Comparison of ENCODE assay signal across 1 cellular context in genomic region chr4:32661229-32661628, GRCh38.
TF ChIP-seq lines count a peak whose summit lies in the region.

No MANE protein-coding gene starts in this region.

TF ChIP-seq in HepG2, 621 proteins besides CTCF, POLR2A, EP300 and RAD21 (continued from another document):
- TF ChIP-seq FUBP1 (CRISPR knock-in tag; IDR thresholded peaks at IDR 0.05; ENCODE audit: borderline replicate concordance) (no peak), ZNF446 (CRISPR knock-in tag; IDR thresholded peaks at IDR 0.05) (no peak), DNMT3B (CRISPR knock-in tag; conservative IDR thresholded peaks at IDR 0.05) (no peak), CSRNP1 (CRISPR knock-in tag; IDR thresholded peaks at IDR 0.05) (no peak), EHMT2 (IDR thresholded peaks at IDR 0.05; ENCODE audit: borderline replicate concordance, low read depth, low read length) (no peak), ATF7-NPFF (CRISPR knock-in tag; IDR thresholded peaks at IDR 0.05; ENCODE audit: low read depth) (no peak), ARNTL (CRISPR knock-in tag; IDR thresholded peaks at IDR 0.05) (no peak), ZNF572 (CRISPR knock-in tag; IDR thresholded peaks at IDR 0.05) (no peak)
